ENCODE assay signal across 30 cellular contexts in the genomic region with DNA sequence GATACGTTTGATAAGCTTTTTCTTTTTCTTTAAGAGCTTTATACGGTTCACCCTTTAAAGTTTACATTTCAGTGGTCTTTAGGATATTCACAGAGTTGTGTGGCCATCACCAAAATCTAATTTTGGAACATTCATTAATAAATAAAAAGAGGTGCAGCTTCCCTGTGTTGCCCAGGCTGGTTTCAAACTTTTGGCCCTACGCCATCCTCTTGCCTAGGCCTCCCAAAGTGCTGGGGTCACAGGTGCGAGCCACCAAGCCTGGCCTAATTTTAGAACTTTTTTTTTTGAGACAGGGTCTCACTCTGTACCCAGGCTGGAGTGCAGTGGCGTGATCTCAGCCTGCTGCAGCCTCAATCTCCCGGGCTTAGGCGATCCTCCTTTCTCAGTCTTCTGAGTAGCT.
"Had no signal": no experiment of that assay in that cellular context is flagged by ENCODE, and none has a peak within 500 bp of the region (broad histone marks: within the 10 kb centered on the region; RNA-seq: fewer than 3 reads in every experiment).

No MANE protein-coding gene starts in this region.

- H3K4me3 Mint-ChIP-seq: activated CD4-positive, alpha-beta T cell treated with anti-CD3 and anti-CD28 coated beads for 36 hours; dendritic cell treated with granulocyte-macrophage colony-stimulating factor and Interleukin-4, amounts not matched to agents 40 ng/mL and 50 ng/mL, for 4 days; endodermal cell; stimulated activated memory B cell treated with anti-CD40 and anti-IgM and Interleukin-4, amounts not matched to agents 10 μg/mL and 1 μg/mL and 100 μg/mL, for 72 hours; stimulated activated naive CD8-positive, alpha-beta T cell treated with anti-CD3 and anti-CD28 coated beads, Interleukin-15, amount 100 ng/mL, for 72 hours; T-cell; T-helper 2 cell treated with Interferon-gamma antibody and Interleukin-4, amounts not matched to agents 5 μg/mL and 100 μg/mL, for 36 hours had no signal

- H3K4me3 ChIP-seq: ovary, skin epidermis, upper lobe of left lung, vagina had no signal

- H3K27ac Mint-ChIP-seq: activated CD4-positive, alpha-beta T cell treated with anti-CD3 and anti-CD28 coated beads for 36 hours; dendritic cell treated with granulocyte-macrophage colony-stimulating factor and Interleukin-4, amounts not matched to agents 40 ng/mL and 50 ng/mL, for 4 days; endodermal cell; stimulated activated memory B cell treated with anti-CD40 and anti-IgM and Interleukin-4, amounts not matched to agents 10 μg/mL and 1 μg/mL and 100 μg/mL, for 72 hours; stimulated activated naive CD8-positive, alpha-beta T cell treated with anti-CD3 and anti-CD28 coated beads, Interleukin-15, amount 100 ng/mL, for 72 hours; T-helper 2 cell treated with Interferon-gamma antibody and Interleukin-4, amounts not matched to agents 5 μg/mL and 100 μg/mL, for 36 hours had no signal

- ATAC-seq: activated CD4-positive, alpha-beta T cell treated with anti-CD3 and anti-CD28 coated beads for 36 hours; esophagus mucosa; left colon; sciatic nerve; stimulated activated memory B cell treated with anti-CD40 and anti-IgM and Interleukin-4, amounts not matched to agents 10 μg/mL and 1 μg/mL and 100 μg/mL, for 72 hours; stimulated activated naive CD8-positive, alpha-beta T cell treated with anti-CD3 and anti-CD28 coated beads, Interleukin-15, amount 100 ng/mL, for 72 hours; T-cell had no signal

- DNase-seq: activated CD4-positive, alpha-beta T cell treated with anti-CD3 and anti-CD28 coated beads for 36 hours; activated CD4-positive, CD25-positive, alpha-beta regulatory T cell; activated CD8-positive, alpha-beta memory T cell treated with anti-CD3 and anti-CD28 coated beads for 24 hours; activated gamma-delta T cell treated with Interleukin-2 at 50 U/mL for 16 hours; activated naive CD4-positive, alpha-beta T cell treated with anti-CD3 and anti-CD28 coated beads, Interleukin-2, amount 50 U/mL, for 16 hours; activated T-cell treated with anti-CD3 and anti-CD28 coated beads, Interleukin-2, amount 50 U/mL, for 1 hour; amniotic stem cell; brain microvascular endothelial cell; caudate nucleus; endodermal cell; foreskin fibroblast; head of caudate nucleus; hippocampal formation; kidney; left colon; mesendoderm; ovary; stimulated activated CD4-positive, alpha-beta T cell treated with anti-CD3 and anti-CD28 coated beads, Interleukin-4, amount 100 ng/mL, for 24 hours; stimulated activated naive CD8-positive, alpha-beta T cell treated with anti-CD3 and anti-CD28 coated beads, Interleukin-15, amount 100 ng/mL, for 72 hours; T-cell; upper lobe of left lung had no signal

- H3K27ac ChIP-seq: brain microvascular endothelial cell, ovary, upper lobe of left lung, vagina had no signal

- H3K27me3 Mint-ChIP-seq: activated CD4-positive, alpha-beta T cell treated with anti-CD3 and anti-CD28 coated beads for 36 hours; dendritic cell treated with granulocyte-macrophage colony-stimulating factor and Interleukin-4, amounts not matched to agents 40 ng/mL and 50 ng/mL, for 4 days; progenitor cell of endocrine pancreas; stimulated activated memory B cell treated with anti-CD40 and anti-IgM and Interleukin-4, amounts not matched to agents 10 μg/mL and 1 μg/mL and 100 μg/mL, for 72 hours; stimulated activated naive CD8-positive, alpha-beta T cell treated with anti-CD3 and anti-CD28 coated beads, Interleukin-15, amount 100 ng/mL, for 72 hours; T-cell had no signal

- H3K9me3 ChIP-seq: ovary, upper lobe of left lung, vagina had no signal

- H3K27me3 ChIP-seq: brain microvascular endothelial cell, ovary, upper lobe of left lung, vagina had no signal

- H3K9me3 Mint-ChIP-seq: dendritic cell treated with granulocyte-macrophage colony-stimulating factor and Interleukin-4, amounts not matched to agents 40 ng/mL and 50 ng/mL, for 4 days; endodermal cell; stimulated activated memory B cell treated with anti-CD40 and anti-IgM and Interleukin-4, amounts not matched to agents 10 μg/mL and 1 μg/mL and 100 μg/mL, for 72 hours; stimulated activated naive CD8-positive, alpha-beta T cell treated with anti-CD3 and anti-CD28 coated beads, Interleukin-15, amount 100 ng/mL, for 72 hours; T-cell; T-helper 2 cell treated with Interferon-gamma antibody and Interleukin-4, amounts not matched to agents 5 μg/mL and 100 μg/mL, for 36 hours had no signal

- H3K4me1 Mint-ChIP-seq: endodermal cell had no signal

- H3K36me3 ChIP-seq: ovary had no signal

- FAIRE-seq: astrocyte, kidney had no signal
